12 cellular contexts compared by ENCODE assay signal in the genomic region with DNA sequence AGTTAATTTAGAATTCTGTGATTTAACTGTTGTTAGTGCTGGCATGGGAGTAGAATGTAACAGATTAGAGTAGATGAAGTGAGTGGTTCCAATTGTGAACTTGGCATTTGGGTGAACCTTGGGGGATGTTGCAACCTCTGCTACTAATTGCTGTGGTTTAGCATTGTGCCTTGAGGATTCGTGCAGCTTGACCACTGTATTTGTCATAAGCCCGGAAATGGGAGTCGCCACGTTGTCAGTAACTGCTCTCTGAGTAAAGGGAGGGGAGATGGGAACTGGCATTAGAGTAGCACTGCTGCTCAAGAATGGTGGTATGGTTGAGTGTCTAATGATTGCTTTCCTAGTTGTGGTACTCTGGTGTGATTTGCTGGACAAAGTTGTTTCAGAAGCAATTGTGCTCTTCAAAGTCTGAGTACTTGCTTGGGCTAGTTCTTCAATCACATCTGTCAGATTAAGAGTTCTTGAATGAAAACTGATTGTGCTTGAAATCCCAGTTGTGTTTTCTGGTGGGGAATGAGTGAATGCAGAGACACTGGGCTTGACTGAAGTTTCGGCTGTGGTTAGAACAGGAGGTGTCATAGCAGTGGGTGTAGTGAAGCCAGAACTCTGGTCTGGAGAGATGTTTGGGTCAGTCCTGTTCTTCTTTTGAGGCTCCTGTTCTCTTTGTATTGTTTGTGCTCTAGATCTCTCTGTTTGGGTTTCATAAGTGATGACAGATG. TPM values are rescaled to one million over a fixed set of nuclear protein-coding genes. Genes with fewer than 3 reads are reported as not detected.
DNase-seq lines count a peak whose midpoint lies in the region; ATAC-seq, FAIRE-seq and TF ChIP-seq lines count a peak whose summit lies in the region.
"Had no signal": no experiment of that assay in that cellular context is flagged by ENCODE, and none has a peak within 500 bp of the region (broad histone marks: within the 10 kb centered on the region; RNA-seq: fewer than 3 reads in every experiment).

No MANE protein-coding gene starts in this region.

- no peak for FAIRE-seq in frontal cortex (lab: Jason Lieb, UNC)

- peak; percentile 50 for DNase-seq in OCI-M1 (lab: John Stamatoyannopoulos, UW)
- peak; percentile 46 for DNase-seq in epithelial cell of prostate (ENCODE audit: low read depth, low spot score)
- DNase-seq in retinal pigment epithelial cell (ENCODE audit: low read depth), result peak; percentile 84
- no peak for DNase-seq in stimulated activated CD4-positive, alpha-beta T cell treated with anti-CD3 and anti-CD28 coated beads, Interleukin-12 subunit alpha, Interleukin-12 subunit beta, amount 100 ng/mL, for 4 hours
- DNase-seq in ecto neural progenitor cell (ENCODE audit: low spot score), result no peak
- DNase-seq in HuH-7.5 (ENCODE audit: low spot score), result no peak
- no peak for DNase-seq in frontal cortex (ENCODE audit: low spot score in 2 of 2)
- DNase-seq: activated CD4-positive, alpha-beta T cell treated with anti-CD3 and anti-CD28 coated beads, Interleukin-2, amount 50 U/mL, for 4 hours; amniotic stem cell; GDM1; NCI-H1105 had no signal

- ATAC-seq in GM18868 (IDR thresholded peaks at IDR 0.05; ENCODE audit: unreplicated experiment), result peak; percentile 47

- no peak for TF ChIP-seq CTCF in retinal pigment epithelial cell (conservative IDR thresholded peaks at IDR 0.05; ENCODE audit: low read depth, low read length)

- H3K4me3 ChIP-seq in retinal pigment epithelial cell (ENCODE audit: low read length), result no peak overlapping the region

- H3K27ac ChIP-seq in epithelial cell of prostate, result no peak overlapping the region

RNA-seq across cellular contexts. Expression of a gene that starts 15.4 kb away (rescaled TPM):
- total RNA-seq in frontal cortex, result 0.82 TPM

Comparison
In these comparisons a context has a peak if more than half of its experiments do, and no peak if none do; other contexts are left out.
1. DNase-seq: peak in OCI-M1 (single experiment), epithelial cell of prostate (single experiment) and retinal pigment epithelial cell (single experiment); none in stimulated activated CD4-positive, alpha-beta T cell treated with anti-CD3 and anti-CD28 coated beads, Interleukin-12 subunit alpha, Interleukin-12 subunit beta, amount 100 ng/mL, for 4 hours (single experiment), ecto neural progenitor cell (single experiment), HuH-7.5 (single experiment) and frontal cortex (0 of 2).